14 cellular contexts compared by ENCODE assay signal in the genomic region with DNA sequence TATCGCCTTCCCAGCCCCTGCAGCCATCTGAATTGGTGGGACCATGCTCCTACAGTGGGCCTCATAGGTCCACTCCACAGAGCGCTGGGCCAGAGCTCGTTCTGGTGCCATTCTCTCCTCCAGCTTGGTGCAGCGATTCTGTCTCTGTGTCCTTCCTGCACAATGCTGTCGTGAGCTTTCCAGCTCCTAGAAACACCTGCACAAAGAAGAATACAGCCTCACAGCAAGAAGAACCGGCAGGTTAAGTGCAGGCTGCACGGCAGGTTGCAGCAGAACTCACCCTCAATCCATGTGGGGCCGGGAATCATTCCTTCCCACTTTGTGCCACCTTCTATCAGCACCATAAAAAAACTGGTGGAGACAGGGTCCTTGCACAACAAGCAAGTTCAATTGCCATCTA.
DNase-seq lines count a peak whose midpoint lies in the region; ATAC-seq and TF ChIP-seq lines count a peak whose summit lies in the region.
"Had no signal": no experiment of that assay in that cellular context is flagged by ENCODE, and none has a peak within 500 bp of the region (broad histone marks: within the 10 kb centered on the region; RNA-seq: fewer than 3 reads in every experiment).

No MANE protein-coding gene starts in this region.

- peak overlapping the region; percentile 39 for H3K4me3 Mint-ChIP-seq in natural killer cell treated with Interleukin-12 subunit alpha and Interleukin-12 subunit beta and Interleukin-15 and Interleukin-18, amount 100 ng/mL, for 72 hours
- H3K4me3 Mint-ChIP-seq in natural killer cell (no peak overlapping the region), activated B cell treated with CpG ODN at 0.5 μM for 24 hours (peak overlapping the region; percentile 24), osteocyte (ENCODE audit: unreplicated experiment) (no peak overlapping the region)
- H3K4me3 Mint-ChIP-seq in stimulated activated naive B cell treated with anti-CD40 and anti-IgM and Interleukin-4, amounts not matched to agents 10 μg/mL and 1 μg/mL and 100 μg/mL, for 72 hours: peak overlapping the region; percentile 8 to 12
- H3K4me3 Mint-ChIP-seq: WTC11 had no signal

- ATAC-seq in natural killer cell treated with Interleukin-12 subunit alpha and Interleukin-12 subunit beta and Interleukin-15 and Interleukin-18, amount 100 ng/mL, for 72 hours: peak in 1 of 2 donors; percentile 2
- no peak for ATAC-seq in natural killer cell
- peak; percentile 1 for ATAC-seq in HG02840 (IDR thresholded peaks at IDR 0.05; ENCODE audit: low FRiP score, unreplicated experiment)
- ATAC-seq in activated B cell treated with CpG ODN at 0.5 μM for 24 hours (ENCODE audit: low read depth): no peak
- ATAC-seq in stimulated activated naive B cell treated with anti-CD40 and anti-IgM and Interleukin-4, amounts not matched to agents 10 μg/mL and 1 μg/mL and 100 μg/mL, for 72 hours (replicated peaks): no peak
- no peak for ATAC-seq in heart right ventricle
- ATAC-seq: heart left ventricle, WTC11 had no signal

- H3K9me3 Mint-ChIP-seq in natural killer cell treated with Interleukin-12 subunit alpha and Interleukin-12 subunit beta and Interleukin-15 and Interleukin-18, amount 100 ng/mL, for 72 hours: no peaks in the 10 kb centered on the region
- H3K9me3 Mint-ChIP-seq in natural killer cell: no peaks in the 10 kb centered on the region
- H3K9me3 Mint-ChIP-seq in activated B cell treated with CpG ODN at 0.5 μM for 24 hours: no peaks in the 10 kb centered on the region
- H3K9me3 Mint-ChIP-seq in stimulated activated naive B cell treated with anti-CD40 and anti-IgM and Interleukin-4, amounts not matched to agents 10 μg/mL and 1 μg/mL and 100 μg/mL, for 72 hours: no peaks in the 10 kb centered on the region
- no peaks in the 10 kb centered on the region for H3K9me3 Mint-ChIP-seq in osteocyte (ENCODE audit: unreplicated experiment)

- TF ChIP-seq CTCF in natural killer cell (IDR thresholded peaks at IDR 0.05) (no peak), activated B cell treated with CpG ODN at 0.5 μM for 24 hours (IDR thresholded peaks at IDR 0.05) (no peak), osteocyte (IDR thresholded peaks at IDR 0.05) (no peak), heart right ventricle (IDR thresholded peaks at IDR 0.05) (no peak)

- intact Hi-C loops in natural killer cell (cut with micrococcal nuclease): no loop called here
- intact Hi-C loops in activated B cell treated with CpG ODN at 0.5 μM for 24 hours (cut with micrococcal nuclease): loop anchor here (1.0 to 2.0 kb wide), 3 partner anchors 9 to 98 kb away; no protein-coding TSS in a partner anchor
- intact Hi-C loops in heart right ventricle (cut with DNase I): no loop called here

- H3K9me3 ChIP-seq in heart right ventricle: no peaks in the 10 kb centered on the region
- H3K9me3 ChIP-seq: heart left ventricle, ovary had no signal

- H3K36me3 ChIP-seq in heart right ventricle: no peaks in the 10 kb centered on the region
- H3K36me3 ChIP-seq: heart left ventricle, ovary had no signal

- no peaks in the 10 kb centered on the region for H3K36me3 Mint-ChIP-seq in natural killer cell treated with Interleukin-12 subunit alpha and Interleukin-12 subunit beta and Interleukin-15 and Interleukin-18, amount 100 ng/mL, for 72 hours
- H3K36me3 Mint-ChIP-seq in natural killer cell (no peaks in the 10 kb centered on the region), activated B cell treated with CpG ODN at 0.5 μM for 24 hours (ENCODE audit: low read depth) (no peaks in the 10 kb centered on the region), osteocyte (ENCODE audit: unreplicated experiment) (no peaks in the 10 kb centered on the region)
- peaks cover 8 to 9% of the 10 kb centered on the region in 2 donors for H3K36me3 Mint-ChIP-seq in stimulated activated naive B cell treated with anti-CD40 and anti-IgM and Interleukin-4, amounts not matched to agents 10 μg/mL and 1 μg/mL and 100 μg/mL, for 72 hours
- H3K36me3 Mint-ChIP-seq: WTC11 had no signal

- H3K27ac Mint-ChIP-seq in natural killer cell treated with Interleukin-12 subunit alpha and Interleukin-12 subunit beta and Interleukin-15 and Interleukin-18, amount 100 ng/mL, for 72 hours: peak overlapping the region; percentile 83 to 94
- H3K27ac Mint-ChIP-seq in natural killer cell: no peak overlapping the region
- H3K27ac Mint-ChIP-seq in activated B cell treated with CpG ODN at 0.5 μM for 24 hours: peak overlapping the region; percentile 98
- H3K27ac Mint-ChIP-seq in stimulated activated naive B cell treated with anti-CD40 and anti-IgM and Interleukin-4, amounts not matched to agents 10 μg/mL and 1 μg/mL and 100 μg/mL, for 72 hours: peak overlapping the region; percentile 96
- H3K27ac Mint-ChIP-seq in osteocyte (ENCODE audit: unreplicated experiment): no peak overlapping the region
- H3K27ac Mint-ChIP-seq: WTC11 had no signal

- no peak overlapping the region for H3K27ac ChIP-seq in heart right ventricle
- H3K27ac ChIP-seq: heart left ventricle, ovary had no signal

- H3K4me1 ChIP-seq in heart right ventricle: peaks cover 0 to 11% (median 0%) of the 10 kb centered on the region in 9 donors

- WGBS in heart right ventricle, 2 donors: 96 to 97% methylated on average over 8 of the region's 8 CpGs

- peaks cover 36 to 53% of the 10 kb centered on the region in 2 donors for H3K4me1 Mint-ChIP-seq in natural killer cell treated with Interleukin-12 subunit alpha and Interleukin-12 subunit beta and Interleukin-15 and Interleukin-18, amount 100 ng/mL, for 72 hours (ENCODE audit: low read depth in 2 of 2)
- H3K4me1 Mint-ChIP-seq in natural killer cell (peaks cover 3 to 5% of the 10 kb centered on the region in 2 donors), activated B cell treated with CpG ODN at 0.5 μM for 24 hours (peaks cover 73% of the 10 kb centered on the region), osteocyte (ENCODE audit: unreplicated experiment) (peaks cover 3% of the 10 kb centered on the region)
- H3K4me1 Mint-ChIP-seq in stimulated activated naive B cell treated with anti-CD40 and anti-IgM and Interleukin-4, amounts not matched to agents 10 μg/mL and 1 μg/mL and 100 μg/mL, for 72 hours: peaks cover 55 to 84% of the 10 kb centered on the region in 2 donors

- no peak overlapping the region for H3K4me3 ChIP-seq in heart right ventricle
- H3K4me3 ChIP-seq: heart left ventricle, ovary had no signal

- CTCF ChIA-PET in activated B cell treated with CpG ODN at 0.5 μM for 24 hours (lab: Charles Lee): interaction anchor here (0.7 to 1.8 kb wide), 4 partner anchors 9 to 65 kb away, joined by 3 to 8 read pairs (median 3); no protein-coding TSS in a partner anchor

- POLR2A ChIA-PET in activated B cell treated with CpG ODN at 0.5 μM for 24 hours (lab: Charles Lee): interaction anchor here (0.8 to 12.6 kb wide), 16 partner anchors 9 to 330 kb away, joined by 3 to 211 read pairs (median 8); partner anchors contain the start of genes CASP3, IRF2 and PRIMPOL

- no peak for DNase-seq in natural killer cell treated with Interleukin-12 subunit alpha and Interleukin-12 subunit beta and Interleukin-15 and Interleukin-18, amount 100 ng/mL, for 72 hours (ENCODE audit: low spot score)
- DNase-seq in natural killer cell (no peak), activated B cell treated with CpG ODN at 0.5 μM for 24 hours (no peak), osteocyte (ENCODE audit: extremely low spot score, unreplicated experiment) (no peak), heart right ventricle (no peak), mucosa of gallbladder (ENCODE audit: low spot score) (no peak)
- DNase-seq in stimulated activated naive B cell treated with anti-CD40 and anti-IgM and Interleukin-4, amounts not matched to agents 10 μg/mL and 1 μg/mL and 100 μg/mL, for 72 hours: no peak
- DNase-seq: heart left ventricle, midbrain, NCI-H187 treated with DMSO at 0.1 percent for 48 hours, NCI-H69, ovary had no signal

- H3K27me3 Mint-ChIP-seq in natural killer cell treated with Interleukin-12 subunit alpha and Interleukin-12 subunit beta and Interleukin-15 and Interleukin-18, amount 100 ng/mL, for 72 hours: no peaks in the 10 kb centered on the region
- no peaks in the 10 kb centered on the region for H3K27me3 Mint-ChIP-seq in natural killer cell (ENCODE audit: low read depth in 2 of 2)
- no peaks in the 10 kb centered on the region for H3K27me3 Mint-ChIP-seq in activated B cell treated with CpG ODN at 0.5 μM for 24 hours
- H3K27me3 Mint-ChIP-seq in stimulated activated naive B cell treated with anti-CD40 and anti-IgM and Interleukin-4, amounts not matched to agents 10 μg/mL and 1 μg/mL and 100 μg/mL, for 72 hours: no peaks in the 10 kb centered on the region
- peaks cover 2% of the 10 kb centered on the region for H3K27me3 Mint-ChIP-seq in osteocyte (ENCODE audit: unreplicated experiment)

- no peaks in the 10 kb centered on the region for H3K27me3 ChIP-seq in heart right ventricle
- H3K27me3 ChIP-seq: heart left ventricle, ovary had no signal

Comparison
In these comparisons a context has a peak if more than half of its experiments do, and no peak if none do; other contexts are left out.
1. H3K27ac Mint-ChIP-seq: peak in natural killer cell treated with Interleukin-12 subunit alpha and Interleukin-12 subunit beta and Interleukin-15 and Interleukin-18, amount 100 ng/mL, for 72 hours (2 of 2), activated B cell treated with CpG ODN at 0.5 μM for 24 hours (single experiment) and stimulated activated naive B cell treated with anti-CD40 and anti-IgM and Interleukin-4, amounts not matched to agents 10 μg/mL and 1 μg/mL and 100 μg/mL, for 72 hours (single experiment); none in natural killer cell (0 of 2) and osteocyte (single experiment).
2. H3K4me3 Mint-ChIP-seq: peak in natural killer cell treated with Interleukin-12 subunit alpha and Interleukin-12 subunit beta and Interleukin-15 and Interleukin-18, amount 100 ng/mL, for 72 hours (single experiment), activated B cell treated with CpG ODN at 0.5 μM for 24 hours (single experiment) and stimulated activated naive B cell treated with anti-CD40 and anti-IgM and Interleukin-4, amounts not matched to agents 10 μg/mL and 1 μg/mL and 100 μg/mL, for 72 hours (2 of 2); none in natural killer cell (single experiment) and osteocyte (single experiment).